In genomic region chr11:115924744-115925567, GRCh38 we compare ENCODE assay signal across 9 cellular contexts.
DNase-seq lines count a peak whose midpoint lies in the region; ATAC-seq and TF ChIP-seq lines count a peak whose summit lies in the region.
"Had no signal": no experiment of that assay in that cellular context is flagged by ENCODE, and none has a peak within 500 bp of the region (broad histone marks: within the 10 kb centered on the region; RNA-seq: fewer than 3 reads in every experiment).

No MANE protein-coding gene starts in this region.

- no peak overlapping the region for H3K4me3 ChIP-seq in tibial nerve

- intact Hi-C loops in head of caudate nucleus (cut with DNase I), result no loop called here

- peaks cover 0 to 4% (median 2%) of the 10 kb centered on the region in 4 donors for H3K4me1 ChIP-seq in tibial nerve

- no peaks in the 10 kb centered on the region for H3K36me3 ChIP-seq in tibial nerve

- WGBS in tibial nerve, 2 donors, result 35 to 43% methylated on average over 6 of the region's 6 CpGs

- H3K27me3 ChIP-seq in tibial nerve, result no peaks in the 10 kb centered on the region

- TF ChIP-seq CTCF in tibial nerve (IDR thresholded peaks at IDR 0.05), result no peak

- TF ChIP-seq EP300 in tibial nerve (IDR thresholded peaks at IDR 0.05), result no peak

- H3K27ac ChIP-seq in tibial nerve, result no peak overlapping the region

- no peak for TF ChIP-seq POLR2A in tibial nerve (IDR thresholded peaks at IDR 0.05)

- peak; percentile 24 for DNase-seq in stimulated activated CD4-positive, alpha-beta T cell treated with anti-CD3 and anti-CD28 coated beads, Interleukin-15, amount 100 ng/mL, for 24 hours
- DNase-seq in stimulated activated CD4-positive, alpha-beta T cell treated with anti-CD3 and anti-CD28 coated beads, Interleukin-4, amount 100 ng/mL, for 4 hours, result no peak
- DNase-seq in RKO (ENCODE audit: low spot score) (peak; percentile 47), stromal cell of bone marrow (ENCODE audit: low read depth) (peak; percentile 62), NCI-H1436 (lab: John Stamatoyannopoulos, UW) (no peak), tibial nerve (ENCODE audit: low spot score in 2 of 2) (no peak), head of caudate nucleus (no peak)
- DNase-seq: Calu3 had no signal

- ATAC-seq in HG02852 (IDR thresholded peaks at IDR 0.05; ENCODE audit: unreplicated experiment), result peak; percentile 81

- no peaks in the 10 kb centered on the region for H3K9me3 ChIP-seq in tibial nerve

Comparison
In these comparisons a context has a peak if more than half of its experiments do, and no peak if none do; other contexts are left out.
1. DNase-seq: peak in stimulated activated CD4-positive, alpha-beta T cell treated with anti-CD3 and anti-CD28 coated beads, Interleukin-15, amount 100 ng/mL, for 24 hours (single experiment), RKO (single experiment) and stromal cell of bone marrow (single experiment); none in stimulated activated CD4-positive, alpha-beta T cell treated with anti-CD3 and anti-CD28 coated beads, Interleukin-4, amount 100 ng/mL, for 4 hours (0 of 2), NCI-H1436 (single experiment), tibial nerve (0 of 2) and head of caudate nucleus (0 of 42).